1 cellular context compared by ENCODE assay signal in the genomic region with DNA sequence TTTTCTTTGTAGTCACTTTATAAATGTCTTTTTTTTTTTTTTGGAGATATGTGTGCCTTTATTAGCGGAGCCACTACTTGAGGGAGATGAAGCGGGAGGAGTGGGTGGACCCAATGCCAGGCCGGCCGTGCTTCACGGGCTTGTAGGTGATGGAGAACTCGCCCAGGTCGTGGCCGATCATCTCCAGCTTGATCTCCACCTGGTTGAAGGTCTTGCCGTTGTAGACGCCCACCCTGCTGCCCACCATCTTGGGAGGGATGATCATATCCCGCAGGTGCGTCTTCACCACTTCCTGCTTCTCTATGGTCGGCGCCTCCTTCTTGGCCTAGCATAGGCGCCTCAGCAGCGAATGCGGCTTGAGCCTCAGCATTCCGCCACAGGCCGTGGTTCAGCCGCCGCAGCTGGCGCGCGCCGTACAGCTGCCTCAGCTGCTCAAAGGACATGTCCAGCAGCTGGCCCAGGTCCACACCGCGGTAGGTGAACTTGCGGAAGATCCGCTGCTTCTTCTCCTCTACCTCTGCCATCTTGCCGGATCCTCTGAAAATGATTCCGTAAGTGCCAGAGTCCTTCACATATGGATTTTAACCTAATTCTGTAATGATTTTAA.
TF ChIP-seq lines count a peak whose summit lies in the region.

No MANE protein-coding gene starts in this region.

TF ChIP-seq in IMR-90, 13 proteins besides CTCF, POLR2A, EP300 and RAD21:
- TF ChIP-seq, protein P1, sequence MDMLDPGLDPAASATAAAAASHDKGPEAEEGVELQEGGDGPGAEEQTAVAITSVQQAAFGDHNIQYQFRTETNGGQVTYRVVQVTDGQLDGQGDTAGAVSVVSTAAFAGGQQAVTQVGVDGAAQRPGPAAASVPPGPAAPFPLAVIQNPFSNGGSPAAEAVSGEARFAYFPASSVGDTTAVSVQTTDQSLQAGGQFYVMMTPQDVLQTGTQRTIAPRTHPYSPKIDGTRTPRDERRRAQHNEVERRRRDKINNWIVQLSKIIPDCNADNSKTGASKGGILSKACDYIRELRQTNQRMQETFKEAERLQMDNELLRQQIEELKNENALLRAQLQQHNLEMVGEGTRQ (IDR thresholded peaks at IDR 0.05; ENCODE audit: low read depth, low read length) = no peak
- TF ChIP-seq BHLHE40 (IDR thresholded peaks at IDR 0.05; ENCODE audit: low read depth, low read length) (no peak), MAZ (IDR thresholded peaks at IDR 0.05; ENCODE audit: borderline replicate concordance, low read depth, low read length) (no peak), RFX5 (IDR thresholded peaks at IDR 0.05; ENCODE audit: low read depth, low read length) (no peak), RCOR1 (IDR thresholded peaks at IDR 0.05; ENCODE audit: insufficient replicate concordance, low read length) (no peak), NFE2L2 (IDR thresholded peaks at IDR 0.05; ENCODE audit: low read depth, low read length) (no peak), MXI1 (IDR thresholded peaks at IDR 0.05; ENCODE audit: borderline replicate concordance, low read depth, low read length) (no peak), FOS (IDR thresholded peaks at IDR 0.05; ENCODE audit: low read depth, low read length) (no peak), CHD1 (IDR thresholded peaks at IDR 0.05; ENCODE audit: low read depth, low read length) (no peak), MAFK (IDR thresholded peaks at IDR 0.05; ENCODE audit: low read depth, low read length) (no peak), CEBPB (IDR thresholded peaks at IDR 0.05; ENCODE audit: low read depth, low read length) (no peak), ELK1 (IDR thresholded peaks at IDR 0.05; ENCODE audit: borderline replicate concordance, low read depth, low read length) (no peak), SMC3 (IDR thresholded peaks at IDR 0.05; ENCODE audit: low read depth, low read length) (no peak)
TF ChIP-seq in IMR-90: peak in this region for 0.
